ENCODE assay signal across 8 cellular contexts in the genomic region with DNA sequence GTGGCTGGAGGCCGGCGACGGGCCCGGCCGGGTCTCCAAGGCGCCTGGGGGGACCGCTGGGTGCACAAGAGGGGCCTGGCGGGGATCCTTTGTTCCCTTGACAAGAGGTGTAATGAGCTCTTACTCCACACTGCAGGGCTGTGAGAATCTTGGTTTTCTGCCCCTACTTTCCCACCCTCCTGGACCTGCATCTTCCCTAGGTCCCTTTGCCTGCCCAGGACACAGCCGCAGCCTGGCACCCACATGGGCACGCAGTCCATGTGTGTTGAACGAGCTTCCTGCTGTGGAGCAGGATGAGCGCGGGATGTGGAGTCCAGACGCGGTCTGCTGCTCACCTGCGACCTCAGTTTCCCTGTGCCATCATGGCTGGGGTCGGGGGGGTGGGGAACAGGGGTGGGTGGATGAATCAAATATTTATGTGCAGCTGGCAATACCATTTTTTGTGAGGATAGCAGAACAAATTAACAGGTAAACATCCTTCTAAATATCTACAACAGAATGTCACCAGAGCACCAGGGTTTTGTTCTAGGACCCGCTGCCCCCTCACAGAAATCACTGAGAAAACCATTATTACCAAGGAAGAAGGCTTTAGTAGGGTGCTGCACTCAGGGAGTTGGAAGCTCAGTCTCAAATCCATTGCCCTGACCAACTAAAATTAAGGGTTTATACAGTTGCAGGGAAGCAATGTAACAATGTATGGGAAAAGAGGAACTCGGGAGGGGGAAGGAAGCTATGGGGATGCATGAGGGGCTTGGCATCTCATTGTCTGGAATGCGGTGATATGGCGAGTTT.
DNase-seq lines count a peak whose midpoint lies in the region; ATAC-seq lines count a peak whose summit lies in the region.

No MANE protein-coding gene starts in this region.

- H3K9ac ChIP-seq in mucosa of rectum (ENCODE audit: low read depth in 1 of 2, low read length in 2 of 2): peak overlapping the region; percentile 88 to 97

- H3K27ac Mint-ChIP-seq in central memory CD8-positive, alpha-beta T cell (ENCODE audit: low read depth): no peak overlapping the region

- peak; percentile 6 for ATAC-seq in central memory CD8-positive, alpha-beta T cell (replicated peaks; ENCODE audit: extremely low read depth, poor library complexity, severe bottlenecking)
- ATAC-seq in GM21367 (IDR thresholded peaks at IDR 0.05; ENCODE audit: unreplicated experiment): no peak

- peak overlapping the region; percentile 75 for H3K4me3 Mint-ChIP-seq in central memory CD8-positive, alpha-beta T cell

- peak; percentile 35 for DNase-seq in DMS153 (lab: John Stamatoyannopoulos, UW)
- no peak for DNase-seq in DMS153 treated with DMSO at 0.1 percent for 48 hours (lab: John Stamatoyannopoulos, UW; ENCODE audit: unreplicated experiment)
- DNase-seq in KBM-7: peak; percentile 22
- DNase-seq in central memory CD8-positive, alpha-beta T cell (ENCODE audit: low spot score in 2 of 2): no peak
- DNase-seq in NOMO-1 (lab: John Stamatoyannopoulos, UW; ENCODE audit: unreplicated experiment in 2 of 2): no peak
- no peak for DNase-seq in SIG-M5 (lab: John Stamatoyannopoulos, UW)

- no peaks in the 10 kb centered on the region for H3K9me3 Mint-ChIP-seq in central memory CD8-positive, alpha-beta T cell

- H3K36me3 Mint-ChIP-seq in central memory CD8-positive, alpha-beta T cell (ENCODE audit: insufficient read depth): peaks cover 15% of the 10 kb centered on the region

- peaks cover 6 to 17% of the 10 kb centered on the region in 2 donors for H3K4me1 ChIP-seq in mucosa of rectum (ENCODE audit: control insufficient read depth in 2 of 2, insufficient read depth in 2 of 2, low read length in 2 of 2)

- in situ Hi-C loops in KBM-7 (cut with MboI; ENCODE audit: low pct_unique_long_range_greater_than_20kb, low sequenced_read_pairs): no loop called here

- peak overlapping the region; percentile 98 to 99 for H3K27ac ChIP-seq in mucosa of rectum (ENCODE audit: low read depth in 2 of 2, low read length in 2 of 2)

- H3K36me3 ChIP-seq in mucosa of rectum (ENCODE audit: control insufficient read depth in 2 of 2, insufficient read depth in 2 of 2, low read length in 2 of 2): peaks cover 3 to 6% of the 10 kb centered on the region in 2 donors

- no peaks in the 10 kb centered on the region for H3K9me3 ChIP-seq in mucosa of rectum (ENCODE audit: control insufficient read depth in 2 of 2, low read length in 2 of 2)

- H3K27me3 ChIP-seq in mucosa of rectum (ENCODE audit: control insufficient read depth in 2 of 2, insufficient read depth in 2 of 2, low read length in 2 of 2): no peaks in the 10 kb centered on the region

- peaks cover 28% of the 10 kb centered on the region for H3K4me1 Mint-ChIP-seq in central memory CD8-positive, alpha-beta T cell

- H3K4me3 ChIP-seq in mucosa of rectum (ENCODE audit: low read length in 2 of 2): peak overlapping the region; percentile 83 to 85

- no peaks in the 10 kb centered on the region for H3K27me3 Mint-ChIP-seq in central memory CD8-positive, alpha-beta T cell

Comparison
In these comparisons a context has a peak if more than half of its experiments do, and no peak if none do; other contexts are left out.
1. DNase-seq: peak in DMS153 (single experiment) and KBM-7 (single experiment); none in DMS153 treated with DMSO at 0.1 percent for 48 hours (single experiment), central memory CD8-positive, alpha-beta T cell (0 of 2), NOMO-1 (0 of 2) and SIG-M5 (single experiment).